ENCODE assay signal across 8 cellular contexts in genomic region chr11:27720277-27720830, GRCh38. TPM values are rescaled to one million over a fixed set of nuclear protein-coding genes. Genes with fewer than 3 reads are reported as not detected.
A peak's percentile ranks its signal among the peaks of the same experiment; 100 is the strongest.
DNase-seq lines count a peak whose midpoint lies in the region; ATAC-seq and TF ChIP-seq lines count a peak whose summit lies in the region.

No MANE protein-coding gene starts in this region.

- H3K27me3 ChIP-seq in H7 (ENCODE audit: control insufficient read depth, insufficient read depth, low read length) (peaks cover 52% of the 10 kb centered on the region), iPS-20b (ENCODE audit: insufficient read depth, low read length) (peaks cover 57% of the 10 kb centered on the region)
- peaks cover 23% of the 10 kb centered on the region for H3K27me3 ChIP-seq in effector memory CD4-positive, alpha-beta T cell (replicated peaks; ENCODE audit: control insufficient read depth, insufficient read depth, low read length, poor library complexity, severe bottlenecking)

- CTCF ChIA-PET in activated CD8-positive, alpha-beta T cell treated with anti-CD3 and anti-CD28 coated beads for 36 hours (lab: Charles Lee), result interaction anchor here (2.5 kb wide), 1 partner anchor 21 kb away, joined by 7 read pairs; no protein-coding TSS in a partner anchor

- peaks cover 66% of the 10 kb centered on the region for H3K27me3 Mint-ChIP-seq in activated CD8-positive, alpha-beta T cell treated with anti-CD3 and anti-CD28 coated beads for 36 hours
- peaks cover 51 to 70% of the 10 kb centered on the region in 2 donors for H3K27me3 Mint-ChIP-seq in natural killer cell (ENCODE audit: low read depth in 2 of 2)

- H3K4me1 Mint-ChIP-seq in activated CD8-positive, alpha-beta T cell treated with anti-CD3 and anti-CD28 coated beads for 36 hours (ENCODE audit: low read depth), result peaks cover 12% of the 10 kb centered on the region
- H3K4me1 Mint-ChIP-seq in natural killer cell, result no peaks in the 10 kb centered on the region

- peaks cover 2% of the 10 kb centered on the region for H3K36me3 Mint-ChIP-seq in activated CD8-positive, alpha-beta T cell treated with anti-CD3 and anti-CD28 coated beads for 36 hours (ENCODE audit: low read depth)
- H3K36me3 Mint-ChIP-seq in natural killer cell, result peaks cover 19% of the 10 kb centered on the region

- H3K9me3 Mint-ChIP-seq in activated CD8-positive, alpha-beta T cell treated with anti-CD3 and anti-CD28 coated beads for 36 hours, result peaks cover 16% of the 10 kb centered on the region
- H3K9me3 Mint-ChIP-seq in natural killer cell, result peaks cover 6 to 12% of the 10 kb centered on the region in 2 donors

- no peak for ATAC-seq in activated CD8-positive, alpha-beta T cell treated with anti-CD3 and anti-CD28 coated beads for 36 hours
- no peak for ATAC-seq in natural killer cell

- H3K27ac ChIP-seq in iPS-20b (ENCODE audit: low read length), result no peak overlapping the region
- no peak overlapping the region for H3K27ac ChIP-seq in effector memory CD4-positive, alpha-beta T cell (ENCODE audit: insufficient read depth, low read length, poor library complexity, severe bottlenecking)

- H3K4me1 ChIP-seq in iPS-20b (ENCODE audit: insufficient read depth, low read length), result peaks cover 20% of the 10 kb centered on the region; the same call in 1 of the 2 replicates
- no peaks in the 10 kb centered on the region for H3K4me1 ChIP-seq in effector memory CD4-positive, alpha-beta T cell (ENCODE audit: control insufficient read depth, insufficient read depth, low read length, poor library complexity, severe bottlenecking)

- H3K4me3 ChIP-seq in H7 (ENCODE audit: insufficient read depth, low read depth, low read length), result peak overlapping the region; percentile 73
- H3K4me3 ChIP-seq in iPS-20b (ENCODE audit: low read length), result peak overlapping the region; percentile 81
- H3K4me3 ChIP-seq in effector memory CD4-positive, alpha-beta T cell (ENCODE audit: insufficient read depth, low read depth, low read length, poor library complexity, severe bottlenecking), result no peak overlapping the region

- DNase-seq in AG08395 (ENCODE audit: low spot score), result peak; percentile 54
- peak; percentile 75 for DNase-seq in H7
- peak; percentile 35 for DNase-seq in activated CD8-positive, alpha-beta T cell treated with anti-CD3 and anti-CD28 coated beads for 36 hours
- no peak for DNase-seq in natural killer cell
- no peak for DNase-seq in OCI-M2 (lab: John Stamatoyannopoulos, UW; ENCODE audit: unreplicated experiment)
- DNase-seq in NCI-H446 (lab: John Stamatoyannopoulos, UW), result no peak
- no peak for DNase-seq in effector memory CD4-positive, alpha-beta T cell

- no peaks in the 10 kb centered on the region for H3K9me3 ChIP-seq in iPS-20b (ENCODE audit: insufficient read depth, low read depth, low read length)
- H3K9me3 ChIP-seq in effector memory CD4-positive, alpha-beta T cell (ENCODE audit: control insufficient read depth, low read length), result no peaks in the 10 kb centered on the region

- intact Hi-C loops in activated CD8-positive, alpha-beta T cell treated with anti-CD3 and anti-CD28 coated beads for 36 hours (cut with micrococcal nuclease), result no loop called here
- intact Hi-C loops in natural killer cell (cut with micrococcal nuclease), result no loop called here

- no peak overlapping the region for H3K9ac ChIP-seq in iPS-20b (ENCODE audit: low read depth, low read length)

- H3K4me3 Mint-ChIP-seq in activated CD8-positive, alpha-beta T cell treated with anti-CD3 and anti-CD28 coated beads for 36 hours, result no peak overlapping the region
- no peak overlapping the region for H3K4me3 Mint-ChIP-seq in natural killer cell

- POLR2A ChIA-PET in activated CD8-positive, alpha-beta T cell treated with anti-CD3 and anti-CD28 coated beads for 36 hours (lab: Charles Lee), result no interaction called here

- H3K36me3 ChIP-seq in H7 (replicated peaks; ENCODE audit: control insufficient read depth, insufficient read depth, low read length) (no peaks in the 10 kb centered on the region), iPS-20b (ENCODE audit: insufficient read depth, low read depth, low read length) (no peaks in the 10 kb centered on the region)
- no peaks in the 10 kb centered on the region for H3K36me3 ChIP-seq in effector memory CD4-positive, alpha-beta T cell (ENCODE audit: control insufficient read depth, insufficient read depth, low read length)

- no peak for TF ChIP-seq CTCF in activated CD8-positive, alpha-beta T cell treated with anti-CD3 and anti-CD28 coated beads for 36 hours (IDR thresholded peaks at IDR 0.05)
- no peak for TF ChIP-seq CTCF in natural killer cell (IDR thresholded peaks at IDR 0.05)

- no peak overlapping the region for H3K27ac Mint-ChIP-seq in activated CD8-positive, alpha-beta T cell treated with anti-CD3 and anti-CD28 coated beads for 36 hours
- no peak overlapping the region for H3K27ac Mint-ChIP-seq in natural killer cell

RNA-seq across cellular contexts. Expression of gene BDNF, which starts 20.1 kb away (rescaled TPM):
- 2.2 and 2.9 TPM in 2 replicates for total RNA-seq in H7 (2014; rRNA removed; shearing (Covaris generic))
- total RNA-seq in activated CD8-positive, alpha-beta T cell treated with anti-CD3 and anti-CD28 coated beads for 36 hours, result not detected
- total RNA-seq in natural killer cell, result not detected

Comparison
In these comparisons a context has a peak if more than half of its experiments do, and no peak if none do; other contexts are left out.
1. DNase-seq: peak in AG08395 (single experiment), H7 (single experiment) and activated CD8-positive, alpha-beta T cell treated with anti-CD3 and anti-CD28 coated beads for 36 hours (single experiment); none in natural killer cell (single experiment), OCI-M2 (single experiment), NCI-H446 (0 of 2) and effector memory CD4-positive, alpha-beta T cell (0 of 3).